ENCODE assay signal across 21 cellular contexts in genomic region chrX:132406106-132406505, GRCh38.
DNase-seq lines count a peak whose midpoint lies in the region; ATAC-seq and TF ChIP-seq lines count a peak whose summit lies in the region.
"Had no signal": no experiment of that assay in that cellular context is flagged by ENCODE, and none has a peak within 500 bp of the region (broad histone marks: within the 10 kb centered on the region; RNA-seq: fewer than 3 reads in every experiment).

No MANE protein-coding gene starts in this region.

- no peaks in the 10 kb centered on the region for H3K27me3 Mint-ChIP-seq in activated naive CD8-positive, alpha-beta T cell treated with anti-CD3 and anti-CD28 coated beads, Interleukin-2, amount 50 U/mL, for 24 hours
- H3K27me3 Mint-ChIP-seq: B cell; CD4-positive, CD25-positive, alpha-beta regulatory T cell; CD8-positive, alpha-beta memory T cell had no signal

- no peak for TF ChIP-seq CTCF in BE2C (IDR thresholded peaks at IDR 0.05; ENCODE audit: low read depth, low read length)

- DNase-seq in NCI-H2107 treated with DMSO at 0.1 percent for 48 hours (lab: John Stamatoyannopoulos, UW; ENCODE audit: unreplicated experiment), result peak; percentile 62
- DNase-seq in NCI-H2107 (lab: John Stamatoyannopoulos, UW), result no peak
- DNase-seq in BE2C, result no peak
- DNase-seq in NCI-H524 (lab: John Stamatoyannopoulos, UW), result peak; percentile 39 to 57
- peak; percentile 31 for DNase-seq in left kidney (ENCODE audit: low read depth, low spot score)
- no peak for DNase-seq in NOMO-1 treated with DMSO at 0.1 percent for 48 hours (lab: John Stamatoyannopoulos, UW; ENCODE audit: unreplicated experiment)
- DNase-seq in activated naive CD8-positive, alpha-beta T cell treated with anti-CD3 and anti-CD28 coated beads, Interleukin-2, amount 50 U/mL, for 24 hours, result no peak
- DNase-seq in middle frontal gyrus (ENCODE audit: extremely low spot score, low spot score), result no peak
- DNase-seq: 8988T; C1 segment of cervical spinal cord; CD4-positive, CD25-positive, alpha-beta regulatory T cell; CD8-positive, alpha-beta memory T cell; COR-L47; DMS 273 treated with DMSO at 0.1 percent for 48 hours; DMS79; GDM1; HFFc6; IMR-90 had no signal

- no peaks in the 10 kb centered on the region for H3K27me3 ChIP-seq in BE2C

- H3K9me3 Mint-ChIP-seq in activated naive CD8-positive, alpha-beta T cell treated with anti-CD3 and anti-CD28 coated beads, Interleukin-2, amount 50 U/mL, for 24 hours, result no peaks in the 10 kb centered on the region
- H3K9me3 Mint-ChIP-seq: CD4-positive, CD25-positive, alpha-beta regulatory T cell; CD8-positive, alpha-beta memory T cell; GM23338; HFFc6 had no signal

- no peak for ATAC-seq in activated naive CD8-positive, alpha-beta T cell treated with anti-CD3 and anti-CD28 coated beads, Interleukin-2, amount 50 U/mL, for 24 hours
- ATAC-seq: GM23338, HCT116 had no signal

- H3K36me3 ChIP-seq in BE2C, result no peaks in the 10 kb centered on the region

- H3K27ac Mint-ChIP-seq in activated naive CD8-positive, alpha-beta T cell treated with anti-CD3 and anti-CD28 coated beads, Interleukin-2, amount 50 U/mL, for 24 hours, result no peak overlapping the region
- H3K27ac Mint-ChIP-seq: B cell; CD4-positive, CD25-positive, alpha-beta regulatory T cell; CD8-positive, alpha-beta memory T cell; GM23338; HFFc6 had no signal

- peak overlapping the region; percentile 10; the same call in 1 of the 2 replicates for H3K4me3 ChIP-seq in BE2C (ENCODE audit: low read depth, low read length)
- H3K4me3 ChIP-seq: GM23338 had no signal

- peaks cover 10% of the 10 kb centered on the region for H3K4me1 Mint-ChIP-seq in activated naive CD8-positive, alpha-beta T cell treated with anti-CD3 and anti-CD28 coated beads, Interleukin-2, amount 50 U/mL, for 24 hours
- H3K4me1 Mint-ChIP-seq: CD4-positive, CD25-positive, alpha-beta regulatory T cell had no signal

- no peaks in the 10 kb centered on the region for H3K4me1 ChIP-seq in BE2C

- peaks cover 7% of the 10 kb centered on the region for H3K36me3 Mint-ChIP-seq in activated naive CD8-positive, alpha-beta T cell treated with anti-CD3 and anti-CD28 coated beads, Interleukin-2, amount 50 U/mL, for 24 hours (ENCODE audit: low read depth)

- H3K4me3 Mint-ChIP-seq in activated naive CD8-positive, alpha-beta T cell treated with anti-CD3 and anti-CD28 coated beads, Interleukin-2, amount 50 U/mL, for 24 hours, result no peak overlapping the region
- H3K4me3 Mint-ChIP-seq: B cell; CD4-positive, CD25-positive, alpha-beta regulatory T cell; CD8-positive, alpha-beta memory T cell; GM23338; HFFc6 had no signal

- H3K9me3 ChIP-seq in BE2C, result no peaks in the 10 kb centered on the region

Comparison
In these comparisons a context has a peak if more than half of its experiments do, and no peak if none do; other contexts are left out.
1. DNase-seq: peak in NCI-H2107 treated with DMSO at 0.1 percent for 48 hours (single experiment), NCI-H524 (2 of 2) and left kidney (single experiment); none in NCI-H2107 (single experiment), BE2C (single experiment), NOMO-1 treated with DMSO at 0.1 percent for 48 hours (single experiment), activated naive CD8-positive, alpha-beta T cell treated with anti-CD3 and anti-CD28 coated beads, Interleukin-2, amount 50 U/mL, for 24 hours (single experiment) and middle frontal gyrus (single experiment).